In genomic region chr19:48444129-48444932, GRCh38 we compare ENCODE assay signal across 8 cellular contexts. TPM values are rescaled to one million over a fixed set of nuclear protein-coding genes. Genes with fewer than 3 reads are reported as not detected.
DNase-seq lines count a peak whose midpoint lies in the region; ATAC-seq and TF ChIP-seq lines count a peak whose summit lies in the region.

No MANE protein-coding gene starts in this region.

- H3K4me3 ChIP-seq in AG10803 (ENCODE audit: low read length) (peak overlapping the region; percentile 99), muscle layer of colon (ENCODE audit: low read depth in 1 of 2, low read length in 2 of 2) (peak overlapping the region; percentile 1 to 97)

- H2BK20ac ChIP-seq in H9 (ENCODE audit: low read depth, low read length, poor library complexity, severe bottlenecking): no peak overlapping the region

- H4K20me1 ChIP-seq in H9 (ENCODE audit: control insufficient read depth, insufficient read depth, insufficient read length): no peaks in the 10 kb centered on the region

- no peak overlapping the region for H3K18ac ChIP-seq in H9 (ENCODE audit: insufficient read length, low read depth, low read length)

- no peak overlapping the region for H3K14ac ChIP-seq in H9 (ENCODE audit: insufficient read depth, low read length)

- H3K4ac ChIP-seq in H9 (ENCODE audit: low read depth, low read length): no peak overlapping the region

- peak overlapping the region; percentile 89 to 95 for H3K4me3 Mint-ChIP-seq in H9
- H3K4me3 Mint-ChIP-seq in activated naive CD8-positive, alpha-beta T cell treated with anti-CD3 and anti-CD28 coated beads, Interleukin-2, amount 10 ng/mL, durations not matched to agents 7 days and 5 days: peak overlapping the region; percentile 83

- H3T11ph ChIP-seq in H9 (ENCODE audit: low read length): no peak overlapping the region

- H3K9ac ChIP-seq in H9 (ENCODE audit: extremely low read depth, insufficient read length, low read length) (no peak overlapping the region), muscle layer of colon (ENCODE audit: low read length) (no peak overlapping the region)

- no peak overlapping the region for H4K91ac ChIP-seq in H9 (ENCODE audit: insufficient read length, low read depth, low read length)

- H3K27me3 ChIP-seq in H9 (ENCODE audit: insufficient read depth, low read length) (no peaks in the 10 kb centered on the region), muscle layer of colon (ENCODE audit: control insufficient read depth in 1 of 2, insufficient read depth in 2 of 2, low read length in 2 of 2) (peaks cover 15 to 26% of the 10 kb centered on the region in 2 donors)

- H3K36me3 Mint-ChIP-seq in H9 (ENCODE audit: insufficient read depth in 1 of 3, low read depth in 3 of 3): peaks cover 25 to 40% (median 26%) of the 10 kb centered on the region in 3 experiments
- peaks cover 12% of the 10 kb centered on the region for H3K36me3 Mint-ChIP-seq in activated naive CD8-positive, alpha-beta T cell treated with anti-CD3 and anti-CD28 coated beads, Interleukin-2, amount 10 ng/mL, durations not matched to agents 7 days and 5 days

- H3K79me2 ChIP-seq in H9 (ENCODE audit: insufficient read depth, low read length): 0 out of 2 replicates have a peak, but pooled peaks cover 2% of the 10 kb centered on the region

- H2BK120ac ChIP-seq in H9 (ENCODE audit: low read depth, low read length, poor library complexity, severe bottlenecking): no peak overlapping the region

- no peak overlapping the region for H4K8ac ChIP-seq in H9 (replicated peaks; ENCODE audit: insufficient read length, low read depth, low read length)

- peaks cover 2% of the 10 kb centered on the region; the same call in 1 of the 2 replicates for H3K4me1 ChIP-seq in H9 (ENCODE audit: insufficient read depth, low read length)
- H3K4me1 ChIP-seq in muscle layer of colon (ENCODE audit: insufficient read depth, low read length): peaks cover 20% of the 10 kb centered on the region

- H2BK15ac ChIP-seq in H9 (ENCODE audit: low read depth, low read length): no peak overlapping the region

- H2BK12ac ChIP-seq in H9 (ENCODE audit: insufficient read length, low read depth, low read length): no peak overlapping the region

- H3K56ac ChIP-seq in H9 (ENCODE audit: insufficient read length, low read depth, low read length): no peak overlapping the region

- POLR2A ChIA-PET in activated naive CD8-positive, alpha-beta T cell treated with anti-CD3 and anti-CD28 coated beads, Interleukin-2, amount 10 ng/mL, durations not matched to agents 7 days and 5 days (lab: Charles Lee): interaction anchor here (0.6 to 1.1 kb wide), 3 partner anchors 37 to 132 kb away, joined by 3 to 4 read pairs (median 3); no protein-coding TSS in a partner anchor

- peaks cover 13 to 17% of the 10 kb centered on the region in 2 experiments for H3K4me1 Mint-ChIP-seq in H9
- H3K4me1 Mint-ChIP-seq in activated naive CD8-positive, alpha-beta T cell treated with anti-CD3 and anti-CD28 coated beads, Interleukin-2, amount 10 ng/mL, durations not matched to agents 7 days and 5 days: peaks cover 18% of the 10 kb centered on the region

- no peaks in the 10 kb centered on the region; a peak in 1 of 5 replicates for H3K9me3 Mint-ChIP-seq in H9
- no peaks in the 10 kb centered on the region for H3K9me3 Mint-ChIP-seq in activated naive CD8-positive, alpha-beta T cell treated with anti-CD3 and anti-CD28 coated beads, Interleukin-2, amount 10 ng/mL, durations not matched to agents 7 days and 5 days

- H2AK5ac ChIP-seq in H9 (ENCODE audit: insufficient read length, low read length): no peak overlapping the region

- H3K23ac ChIP-seq in H9 (ENCODE audit: insufficient read length, low read depth, low read length): no peak overlapping the region

- ATAC-seq in activated naive CD8-positive, alpha-beta T cell treated with anti-CD3 and anti-CD28 coated beads, Interleukin-2, amount 10 ng/mL, durations not matched to agents 7 days and 5 days (ENCODE audit: low read depth): no peak
- no peak for ATAC-seq in GM21786 (IDR thresholded peaks at IDR 0.05; ENCODE audit: unreplicated experiment)
- no peak for ATAC-seq in GM21390 (IDR thresholded peaks at IDR 0.05; ENCODE audit: unreplicated experiment)
- no peak for ATAC-seq in HG03442 (IDR thresholded peaks at IDR 0.05; ENCODE audit: unreplicated experiment)

- H3K27ac Mint-ChIP-seq in H9: peak overlapping the region; percentile 88 to 99 (median 90); a peak in 5 of 7 replicates
- H3K27ac Mint-ChIP-seq in activated naive CD8-positive, alpha-beta T cell treated with anti-CD3 and anti-CD28 coated beads, Interleukin-2, amount 10 ng/mL, durations not matched to agents 7 days and 5 days: peak overlapping the region; percentile 11

- H3K79me1 ChIP-seq in H9 (ENCODE audit: insufficient read depth, low read depth, low read length, poor library complexity, severe bottlenecking): peaks cover 3% of the 10 kb centered on the region

- DNase-seq in AG10803 (ENCODE audit: low read depth): no peak
- peak; percentile 41 for DNase-seq in H9
- DNase-seq in activated naive CD8-positive, alpha-beta T cell treated with anti-CD3 and anti-CD28 coated beads, Interleukin-2, amount 10 ng/mL, durations not matched to agents 7 days and 5 days: no peak
- no peak for DNase-seq in stimulated activated CD4-positive, alpha-beta T cell treated with anti-CD3 and anti-CD28 coated beads, Interleukin-4, amount 100 ng/mL, for 1 hour

- WGBS in H9 (ENCODE audit: extremely low coverage, insufficient read length, low lambda C conversion rate): no CpG with 5 or more reads among the region's 38 CpGs

- no peak overlapping the region for H2AFZ ChIP-seq in H9 (ENCODE audit: low read length)

- H3K27me3 Mint-ChIP-seq in H9 (ENCODE audit: low read depth): no peaks in the 10 kb centered on the region
- H3K27me3 Mint-ChIP-seq in activated naive CD8-positive, alpha-beta T cell treated with anti-CD3 and anti-CD28 coated beads, Interleukin-2, amount 10 ng/mL, durations not matched to agents 7 days and 5 days: peaks cover 24% of the 10 kb centered on the region

- no peak overlapping the region for H2BK5ac ChIP-seq in H9 (ENCODE audit: insufficient read length, low read length)

- peaks cover 8% of the 10 kb centered on the region for H3K23me2 ChIP-seq in H9 (ENCODE audit: insufficient read length, low read depth, low read length, poor library complexity, severe bottlenecking)

- peaks cover 13% of the 10 kb centered on the region for H3K36me3 ChIP-seq in muscle layer of colon (ENCODE audit: insufficient read depth, low read length)

- no peak overlapping the region for H4K5ac ChIP-seq in H9 (ENCODE audit: insufficient read length, low read depth, low read length)

- TF ChIP-seq CTCF in AG10803 (conservative IDR thresholded peaks at IDR 0.05; ENCODE audit: low read length): no peak
- TF ChIP-seq CTCF in H9 (conservative IDR thresholded peaks at IDR 0.05): no peak

- H3K9me3 ChIP-seq in H9 (ENCODE audit: control insufficient read depth, low read depth, low read length): no peaks in the 10 kb centered on the region
- no peaks in the 10 kb centered on the region for H3K9me3 ChIP-seq in muscle layer of colon (ENCODE audit: low read length)

- H3K27ac ChIP-seq in H9 (ENCODE audit: insufficient read length, low read depth, low read length): no peak overlapping the region
- no peak overlapping the region for H3K27ac ChIP-seq in muscle layer of colon (ENCODE audit: low read depth, low read length)

- H3K4me2 ChIP-seq in H9 (ENCODE audit: insufficient read depth, insufficient read length, low read length): no peak overlapping the region

RNA-seq across cellular contexts. Expression of gene GRWD1, which starts 1.5 kb away (rescaled TPM):
- 92.0 and 94.6 TPM in 2 replicates for total RNA-seq in H9 (2021)
- 10 to 100 TPM; 31.3 to 36.0 TPM for total RNA-seq in activated naive CD8-positive, alpha-beta T cell treated with anti-CD3 and anti-CD28 coated beads, Interleukin-2, amount 10 ng/mL, durations not matched to agents 7 days and 5 days

RNA-seq across cellular contexts. Expression of gene KCNJ14, which starts 11.0 kb away (rescaled TPM):
- 1.1 and 1.2 TPM in 2 replicates for total RNA-seq in H9 (2021)
- total RNA-seq in activated naive CD8-positive, alpha-beta T cell treated with anti-CD3 and anti-CD28 coated beads, Interleukin-2, amount 10 ng/mL, durations not matched to agents 7 days and 5 days: 1 to 10 TPM; 1.4 TPM

RNA-seq across cellular contexts. Expression of gene CYTH2, which starts 24.8 kb away (rescaled TPM):
- 97.1 and 103 TPM in 2 replicates for total RNA-seq in H9 (2021)
- 10 to 100 TPM; 57.6 to 59.1 TPM for total RNA-seq in activated naive CD8-positive, alpha-beta T cell treated with anti-CD3 and anti-CD28 coated beads, Interleukin-2, amount 10 ng/mL, durations not matched to agents 7 days and 5 days

RNA-seq across cellular contexts. Expression of gene GRIN2D, which starts 50.9 kb away (rescaled TPM):
- 5.9 and 6.2 TPM in 2 replicates for total RNA-seq in H9 (2021)
- total RNA-seq in activated naive CD8-positive, alpha-beta T cell treated with anti-CD3 and anti-CD28 coated beads, Interleukin-2, amount 10 ng/mL, durations not matched to agents 7 days and 5 days: under 1 TPM; 0.14 to 0.17 TPM

RNA-seq across cellular contexts. Expression of gene KDELR1, which starts 53.0 kb away (rescaled TPM):
- 195 and 198 TPM in 2 replicates for total RNA-seq in H9 (2021)
- 10 to 100 TPM; 75.8 to 75.9 TPM for total RNA-seq in activated naive CD8-positive, alpha-beta T cell treated with anti-CD3 and anti-CD28 coated beads, Interleukin-2, amount 10 ng/mL, durations not matched to agents 7 days and 5 days
